In the genomic region with DNA sequence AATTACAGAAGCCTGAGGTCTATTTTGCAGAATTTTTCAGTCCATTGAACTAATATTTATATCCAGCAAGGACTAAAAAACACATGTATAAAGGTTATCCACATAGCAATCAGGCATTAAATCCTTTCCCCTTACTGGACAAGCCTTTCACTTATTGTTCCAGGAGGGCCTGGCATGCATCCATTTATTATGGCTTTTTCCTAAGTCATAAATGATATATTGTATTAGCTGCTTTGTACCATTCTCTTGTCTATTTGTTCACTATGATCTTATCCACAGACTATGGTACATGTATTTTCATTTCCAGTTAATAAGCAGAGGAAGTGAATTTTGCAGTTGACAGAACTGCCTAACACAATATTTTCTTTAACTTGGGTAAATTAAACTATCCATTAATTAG, we compare ENCODE assay signal across 38 cellular contexts.
"Had no signal": no experiment of that assay in that cellular context is flagged by ENCODE, and none has a peak within 500 bp of the region (broad histone marks: within the 10 kb centered on the region; RNA-seq: fewer than 3 reads in every experiment).

No MANE protein-coding gene starts in this region.

- H3K36me3 ChIP-seq: brain microvascular endothelial cell, MG63, Peyer's patch, SJSA1, WERI-Rb-1 had no signal

- H3K27ac Mint-ChIP-seq: activated CD4-positive, alpha-beta T cell treated with anti-CD3 and anti-CD28 coated beads, Interleukin-2, amount 10 ng/mL, durations not matched to agents 24 days and 14 days; activated CD8-positive, alpha-beta T cell treated with anti-CD3 and anti-CD28 coated beads for 36 hours; activated naive CD8-positive, alpha-beta T cell treated with anti-CD3 and anti-CD28 coated beads for 36 hours; activated T-cell treated with anti-CD3 and anti-CD28 coated beads, Interleukin-2, amount 50 U/mL, for 72 hours; activated T-helper 17 cell treated with anti-CD3 and anti-CD28 coated beads, Interleukin-2, amount 50 U/mL, for 72 hours had no signal

- H3K9me3 Mint-ChIP-seq: activated CD4-positive, alpha-beta T cell treated with anti-CD3 and anti-CD28 coated beads, Interleukin-2, amount 10 ng/mL, durations not matched to agents 24 days and 14 days; activated CD8-positive, alpha-beta T cell treated with anti-CD3 and anti-CD28 coated beads for 36 hours; activated naive CD8-positive, alpha-beta T cell treated with anti-CD3 and anti-CD28 coated beads for 36 hours; activated T-cell treated with anti-CD3 and anti-CD28 coated beads, Interleukin-2, amount 50 U/mL, for 72 hours; activated T-helper 17 cell treated with anti-CD3 and anti-CD28 coated beads, Interleukin-2, amount 50 U/mL, for 72 hours had no signal

- H3K4me3 ChIP-seq: MG63, Peyer's patch, SJSA1 had no signal

- DNase-seq: activated CD4-positive, alpha-beta T cell treated with anti-CD3 and anti-CD28 coated beads for 1 hour; activated CD4-positive, alpha-beta T cell treated with anti-CD3 and anti-CD28 coated beads, Interleukin-2, amount 10 ng/mL, durations not matched to agents 24 days and 14 days; activated CD4-positive, alpha-beta T cell treated with anti-CD3 and anti-CD28 coated beads, Interleukin-2, amount 50 U/mL, for 4 hours; activated CD4-positive, CD25-positive, alpha-beta regulatory T cell; activated CD8-positive, alpha-beta T cell treated with anti-CD3 and anti-CD28 coated beads for 36 hours; activated effector memory CD4-positive, alpha-beta T cell treated with anti-CD3 and anti-CD28 coated beads, Interleukin-2, amount 50 U/mL, for 16 hours; activated naive CD4-positive, alpha-beta T cell; activated naive CD4-positive, alpha-beta T cell treated with anti-CD3 and anti-CD28 coated beads, Interleukin-2, amount 50 U/mL, for 16 hours; activated naive CD8-positive, alpha-beta T cell treated with anti-CD3 and anti-CD28 coated beads for 36 hours; activated T-cell treated with anti-CD3 and anti-CD28 coated beads, Interleukin-2, amount 50 U/mL, for 1 hour; activated T-cell treated with anti-CD3 and anti-CD28 coated beads, Interleukin-2, amount 50 U/mL, for 72 hours; amniotic stem cell; aorta; brain microvascular endothelial cell; central memory CD4-positive, alpha-beta T cell; Kasumi-1; KG1; MG63; NCI-H1048; NCI-H1105 treated with DMSO at 0.1 percent for 48 hours; NCI-H146; NCI-H187; NCI-H2029 treated with DMSO at 0.1 percent for 48 hours; NCI-H2171 treated with DMSO at 0.1 percent for 48 hours; NCI-H2227 treated with DMSO at 0.1 percent for 48 hours; NCI-H446; NCI-H510A treated with DMSO at 0.1 percent for 48 hours; NCI-H526 treated with DMSO at 0.1 percent for 48 hours; NCI-H82; NK-92 treated with Interleukin-12 subunit alpha and Interleukin-12 subunit beta, amount 100 ng/mL, for 24 hours; PC-3; Peyer's patch; RPMI8226; SHP77 treated with DMSO at 0.1 percent for 48 hours; T1000; WERI-Rb-1 had no signal

- H3K9me3 ChIP-seq: MG63, Peyer's patch, SJSA1 had no signal

- H3K4me3 Mint-ChIP-seq: activated CD4-positive, alpha-beta T cell treated with anti-CD3 and anti-CD28 coated beads, Interleukin-2, amount 10 ng/mL, durations not matched to agents 24 days and 14 days; activated CD8-positive, alpha-beta T cell treated with anti-CD3 and anti-CD28 coated beads for 36 hours; activated naive CD8-positive, alpha-beta T cell treated with anti-CD3 and anti-CD28 coated beads for 36 hours; activated T-cell treated with anti-CD3 and anti-CD28 coated beads, Interleukin-2, amount 50 U/mL, for 72 hours; activated T-helper 17 cell treated with anti-CD3 and anti-CD28 coated beads, Interleukin-2, amount 50 U/mL, for 72 hours had no signal

- H3K27me3 ChIP-seq: MG63, Peyer's patch had no signal

- H3K4me1 ChIP-seq: Peyer's patch, SJSA1 had no signal

- H3K36me3 Mint-ChIP-seq: activated naive CD8-positive, alpha-beta T cell treated with anti-CD3 and anti-CD28 coated beads for 36 hours had no signal

- H3K27ac ChIP-seq: brain microvascular endothelial cell, Peyer's patch, SJSA1, WERI-Rb-1 had no signal

- H3K4me1 Mint-ChIP-seq: activated CD4-positive, alpha-beta T cell treated with anti-CD3 and anti-CD28 coated beads, Interleukin-2, amount 10 ng/mL, durations not matched to agents 24 days and 14 days; activated naive CD8-positive, alpha-beta T cell treated with anti-CD3 and anti-CD28 coated beads for 36 hours; activated T-helper 17 cell treated with anti-CD3 and anti-CD28 coated beads, Interleukin-2, amount 50 U/mL, for 72 hours had no signal

- ATAC-seq: activated CD8-positive, alpha-beta T cell treated with anti-CD3 and anti-CD28 coated beads for 36 hours; activated T-cell treated with anti-CD3 and anti-CD28 coated beads, Interleukin-2, amount 50 U/mL, for 72 hours; activated T-helper 17 cell treated with anti-CD3 and anti-CD28 coated beads, Interleukin-2, amount 50 U/mL, for 72 hours; PC-3 had no signal
